Comparison of ENCODE assay signal across 11 cellular contexts in genomic region chr6:154932562-154933027, GRCh38.
A peak's percentile ranks its signal among the peaks of the same experiment; 100 is the strongest.
DNase-seq lines count a peak whose midpoint lies in the region; ATAC-seq, FAIRE-seq and TF ChIP-seq lines count a peak whose summit lies in the region.
"Had no signal": no experiment of that assay in that cellular context is flagged by ENCODE, and none has a peak within 500 bp of the region (broad histone marks: within the 10 kb centered on the region; RNA-seq: fewer than 3 reads in every experiment).

No MANE protein-coding gene starts in this region.

- peaks cover 0 to 9% (median 2%) of the 10 kb centered on the region in 4 donors for H3K4me1 Mint-ChIP-seq in naive thymus-derived CD8-positive, alpha-beta T cell

- no peaks in the 10 kb centered on the region for H3K27me3 ChIP-seq in endothelial cell of umbilical vein (ENCODE audit: control insufficient read depth in 2 of 2, insufficient read depth in 2 of 2, low read length in 2 of 2)

- H4K20me1 ChIP-seq in OCI-LY7 (ENCODE audit: insufficient read depth, low read length): no peaks in the 10 kb centered on the region
- H4K20me1 ChIP-seq in endothelial cell of umbilical vein (replicated peaks; ENCODE audit: control insufficient read depth, extremely low read depth, insufficient read depth, low read length): no peaks in the 10 kb centered on the region

- no peak overlapping the region for H3K27ac Mint-ChIP-seq in naive thymus-derived CD8-positive, alpha-beta T cell
- H3K27ac Mint-ChIP-seq: activated B cell treated with CpG ODN at 0.5 μM for 24 hours had no signal

- peak overlapping the region; percentile 17 for H3K4me2 ChIP-seq in OCI-LY7 (ENCODE audit: low read length)
- H3K4me2 ChIP-seq in endothelial cell of umbilical vein (ENCODE audit: insufficient read depth, low read length): peak overlapping the region; percentile 38

- BruUV-seq in OCI-LY7 (replicated peaks; lab: Mats Ljungman, UMichigan) (no TSS peak), endothelial cell of umbilical vein (replicated peaks; lab: Mats Ljungman, UMichigan) (no TSS peak)

- no peak overlapping the region for H3K9ac ChIP-seq in endothelial cell of umbilical vein (replicated peaks; ENCODE audit: extremely low read depth, insufficient read depth, low read length)

- POLR2A ChIA-PET in OCI-LY7 (lab: Charles Lee): interaction anchor here (0.6 to 1.1 kb wide), 3 partner anchors 9 to 266 kb away, joined by 3 to 9 read pairs (median 5); no protein-coding TSS in a partner anchor
- POLR2A ChIA-PET in endothelial cell of umbilical vein (lab: Charles Lee): no interaction called here
- POLR2A ChIA-PET in naive thymus-derived CD8-positive, alpha-beta T cell (lab: Charles Lee): no interaction called here

- CTCF ChIA-PET in OCI-LY7 (lab: Charles Lee; ENCODE audit: unreplicated experiment) (no interaction called here), endothelial cell of umbilical vein (lab: Charles Lee) (interaction anchor here (1.0 to 8.3 kb wide), 5 partner anchors 15 to 315 kb away, joined by 4 to 167 read pairs (median 10); no protein-coding TSS in a partner anchor)

- H3K4me1 ChIP-seq in OCI-LY7 (ENCODE audit: insufficient read depth, low read length, poor library complexity, severe bottlenecking) (peaks cover 18% of the 10 kb centered on the region), endothelial cell of umbilical vein (ENCODE audit: control insufficient read depth, extremely low read depth, insufficient read depth, low read length) (peaks cover 13% of the 10 kb centered on the region)

- TF ChIP-seq CTCF in OCI-LY7 (conservative IDR thresholded peaks at IDR 0.05; ENCODE audit: low read length): no peak
- TF ChIP-seq CTCF in endothelial cell of umbilical vein (IDR thresholded peaks at IDR 0.05; ENCODE audit: extremely low read depth in 1 of 2, insufficient read depth in 1 of 2, low read depth in 1 of 2, low read length in 2 of 2): no peak

- H3K4me3 ChIP-seq in OCI-LY7 (ENCODE audit: low read depth, low read length, poor library complexity, severe bottlenecking): no peak overlapping the region
- H3K4me3 ChIP-seq in endothelial cell of umbilical vein (replicated peaks in 1 of 3; ENCODE audit: insufficient read depth in 1 of 3, low read depth in 1 of 3, low read length in 3 of 3): no peak overlapping the region

- peaks cover 0 to 2% (median 0%) of the 10 kb centered on the region in 3 donors for H3K36me3 Mint-ChIP-seq in naive thymus-derived CD8-positive, alpha-beta T cell

- ATAC-seq in GM19455 (IDR thresholded peaks at IDR 0.05; ENCODE audit: unreplicated experiment): no peak
- ATAC-seq in naive thymus-derived CD8-positive, alpha-beta T cell: no peak

- dilution Hi-C loops in endothelial cell of umbilical vein (cut with MboI; ENCODE audit: extremely low pct_ligation_motif_present, low sequenced_read_pairs): no loop called here

- DNase-seq in EH (ENCODE audit: low read depth) (peak; percentile 88), OCI-LY7 (ENCODE audit: low spot score) (no peak), endothelial cell of umbilical vein (ENCODE audit: low read depth, low spot score) (no peak), non-pigmented ciliary epithelial cell (ENCODE audit: low read depth) (peak; percentile 65), caudate nucleus (lab: John Stamatoyannopoulos, UW) (no peak), SHP77 treated with DMSO at 0.1 percent for 48 hours (lab: John Stamatoyannopoulos, UW) (no peak)
- no peak for DNase-seq in naive thymus-derived CD8-positive, alpha-beta T cell
- DNase-seq: activated B cell treated with CpG ODN at 0.5 μM for 24 hours, head of caudate nucleus, NCI-H446 treated with DMSO at 0.1 percent for 48 hours had no signal

- no peak overlapping the region for H3K27ac ChIP-seq in OCI-LY7 (ENCODE audit: low read depth, low read length, poor library complexity, severe bottlenecking)
- H3K27ac ChIP-seq in endothelial cell of umbilical vein (ENCODE audit: insufficient read depth, low read depth, low read length): no peak overlapping the region
- H3K27ac ChIP-seq in caudate nucleus (ENCODE audit: low read depth, low read length): no peak overlapping the region

- no peaks in the 10 kb centered on the region for H3K9me2 ChIP-seq in OCI-LY7 (ENCODE audit: insufficient read depth, low read length)

- H2AFZ ChIP-seq in OCI-LY7 (ENCODE audit: low read length): no peak overlapping the region
- no peak overlapping the region for H2AFZ ChIP-seq in endothelial cell of umbilical vein (ENCODE audit: low read depth, low read length)

- intact Hi-C loops in OCI-LY7 (cut with micrococcal nuclease; ENCODE audit: unreplicated experiment): no loop called here
- intact Hi-C loops in endothelial cell of umbilical vein (cut with micrococcal nuclease): loop anchor here (2.0 to 5.0 kb wide), 2 partner anchors 62 to 80 kb away; partner anchors contain the start of gene TIAM2

- no peak overlapping the region for H3K4me3 Mint-ChIP-seq in naive thymus-derived CD8-positive, alpha-beta T cell
- H3K4me3 Mint-ChIP-seq: activated B cell treated with CpG ODN at 0.5 μM for 24 hours had no signal

- H3K79me2 ChIP-seq in OCI-LY7 (ENCODE audit: insufficient read depth, low read depth, low read length) (no peaks in the 10 kb centered on the region), endothelial cell of umbilical vein (ENCODE audit: control insufficient read depth, insufficient read depth, low read length) (no peaks in the 10 kb centered on the region)

- H3K9me3 Mint-ChIP-seq in naive thymus-derived CD8-positive, alpha-beta T cell: no peaks in the 10 kb centered on the region
- H3K9me3 Mint-ChIP-seq: activated B cell treated with CpG ODN at 0.5 μM for 24 hours had no signal

- H3K36me3 ChIP-seq in OCI-LY7 (ENCODE audit: insufficient read depth, low read length) (no peaks in the 10 kb centered on the region), endothelial cell of umbilical vein (ENCODE audit: control insufficient read depth in 2 of 2, extremely low read depth in 1 of 2, insufficient read depth in 2 of 2, low read length in 2 of 2) (no peaks in the 10 kb centered on the region)

- H3K9me3 ChIP-seq in OCI-LY7 (ENCODE audit: low read length) (no peaks in the 10 kb centered on the region), endothelial cell of umbilical vein (replicated peaks; ENCODE audit: control insufficient read depth, insufficient read depth, low read length) (no peaks in the 10 kb centered on the region)

- TF ChIP-seq POLR2A in endothelial cell of umbilical vein (IDR thresholded peaks at IDR 0.05; ENCODE audit: low read depth, low read length): no peak

- no peaks in the 10 kb centered on the region for H3K27me3 Mint-ChIP-seq in naive thymus-derived CD8-positive, alpha-beta T cell
- H3K27me3 Mint-ChIP-seq: activated B cell treated with CpG ODN at 0.5 μM for 24 hours had no signal

- no peak for FAIRE-seq in endothelial cell of umbilical vein (lab: Jason Lieb, UNC)

- H3K9me1 ChIP-seq in endothelial cell of umbilical vein (replicated peaks; ENCODE audit: control insufficient read depth, extremely low read depth, insufficient read depth, low read length): no peaks in the 10 kb centered on the region

TF ChIP-seq in endothelial cell of umbilical vein, 7 proteins besides CTCF, POLR2A, EP300 and RAD21:
- peak; percentile 43 for TF ChIP-seq JUN (IDR thresholded peaks at IDR 0.05; ENCODE audit: borderline replicate concordance, insufficient read depth, insufficient read length, low read depth)
- TF ChIP-seq FOS (IDR thresholded peaks at IDR 0.05; ENCODE audit: borderline replicate concordance, insufficient read depth, low read length): peak; percentile 66
- TF ChIP-seq EZH2 (IDR thresholded peaks at IDR 0.05; ENCODE audit: borderline replicate concordance, low read depth, low read length, severe bottlenecking): no peak

Comparison
In these comparisons a context has a peak if more than half of its experiments do, and no peak if none do; other contexts are left out.
1. DNase-seq: peak in EH (single experiment) and non-pigmented ciliary epithelial cell (single experiment); none in OCI-LY7 (single experiment), endothelial cell of umbilical vein (single experiment), naive thymus-derived CD8-positive, alpha-beta T cell (0 of 10), caudate nucleus (0 of 61) and SHP77 treated with DMSO at 0.1 percent for 48 hours (single experiment).